ENCODE assay signal across 9 cellular contexts in the genomic region with DNA sequence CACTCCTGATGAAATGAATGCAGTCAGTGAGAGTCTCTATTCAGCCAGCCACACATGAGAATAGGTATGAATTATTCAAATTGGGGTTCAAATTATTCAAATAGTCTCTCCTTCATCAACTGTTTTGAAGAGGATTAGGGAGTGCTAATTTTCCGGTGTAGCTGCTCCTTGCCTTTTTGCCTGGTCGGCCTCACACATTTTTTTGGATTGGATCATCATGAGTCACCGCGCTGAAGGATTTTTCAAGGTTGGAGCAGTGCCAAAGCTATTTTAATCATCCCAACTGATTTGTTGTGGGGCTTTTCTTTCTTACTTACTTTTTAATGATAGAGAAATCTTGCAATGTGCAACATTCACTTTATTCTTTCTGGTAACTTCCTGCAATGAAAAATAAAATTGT. TPM values are rescaled to one million over a fixed set of nuclear protein-coding genes. Genes with fewer than 3 reads are reported as not detected.
A peak's percentile ranks its signal among the peaks of the same experiment; 100 is the strongest.
DNase-seq lines count a peak whose midpoint lies in the region; ATAC-seq and TF ChIP-seq lines count a peak whose summit lies in the region.
"Had no signal": no experiment of that assay in that cellular context is flagged by ENCODE, and none has a peak within 500 bp of the region (broad histone marks: within the 10 kb centered on the region; RNA-seq: fewer than 3 reads in every experiment).

No MANE protein-coding gene starts in this region.

- H4K5ac ChIP-seq in H9 (ENCODE audit: insufficient read length, low read depth, low read length): no peak overlapping the region

- WGBS in H9 (ENCODE audit: extremely low coverage, insufficient read length, low lambda C conversion rate): no CpG with 5 or more reads among the region's 4 CpGs
- 5% methylated on average over 4 of the region's 4 CpGs for WGBS in esophagus muscularis mucosa

- no peak overlapping the region for H2BK15ac ChIP-seq in H9 (ENCODE audit: low read depth, low read length)

- no peak for TF ChIP-seq POLR2A in esophagus muscularis mucosa (IDR thresholded peaks at IDR 0.05; ENCODE audit: low read depth)

- intact Hi-C loops in esophagus muscularis mucosa (cut with DNase I): loop anchor here (5.0 kb wide), 2 partner anchors 50 to 65 kb away; no protein-coding TSS in a partner anchor
- intact Hi-C loops in Caco-2 (cut with micrococcal nuclease; ENCODE audit: unreplicated experiment): no loop called here

- H3K9me3 ChIP-seq in H9 (ENCODE audit: control insufficient read depth, low read depth, low read length) (no peaks in the 10 kb centered on the region), esophagus muscularis mucosa (no peaks in the 10 kb centered on the region), Caco-2 (no peaks in the 10 kb centered on the region)

- H2BK5ac ChIP-seq in H9 (ENCODE audit: insufficient read length, low read length): no peak overlapping the region

- no peak overlapping the region for H2BK12ac ChIP-seq in H9 (ENCODE audit: insufficient read length, low read depth, low read length)

- POLR2A ChIA-PET in Caco-2 (lab: Charles Lee): no interaction called here
- POLR2A ChIA-PET in naive thymus-derived CD8-positive, alpha-beta T cell (lab: Charles Lee): no interaction called here

- no peaks in the 10 kb centered on the region for H3K79me1 ChIP-seq in H9 (ENCODE audit: insufficient read depth, low read depth, low read length, poor library complexity, severe bottlenecking)

- H3K36me3 ChIP-seq in esophagus muscularis mucosa: no peaks in the 10 kb centered on the region
- H3K36me3 ChIP-seq in Caco-2 (ENCODE audit: control insufficient read depth, insufficient read depth, low read length): no peaks in the 10 kb centered on the region

- no peaks in the 10 kb centered on the region; the same call in 1 of the 2 replicates for H3K79me2 ChIP-seq in H9 (ENCODE audit: insufficient read depth, low read length)

- H3K27ac Mint-ChIP-seq in H9 (peak overlapping the region in 1 of 3 experiments; percentile 22; a peak in 5 of 7 replicates), Caco-2 (ENCODE audit: unreplicated experiment) (no peak overlapping the region)
- H3K27ac Mint-ChIP-seq in activated T-cell treated with anti-CD3 and anti-CD28 coated beads, Interleukin-2, amount 50 U/mL, for 72 hours: no peak overlapping the region
- H3K27ac Mint-ChIP-seq in naive thymus-derived CD8-positive, alpha-beta T cell: no peak overlapping the region
- H3K27ac Mint-ChIP-seq: memory B cell had no signal

- H3K4me2 ChIP-seq in H9 (ENCODE audit: insufficient read depth, insufficient read length, low read length): no peak overlapping the region

- peaks cover 39% of the 10 kb centered on the region in 2 experiments for H3K4me1 Mint-ChIP-seq in H9
- H3K4me1 Mint-ChIP-seq in activated T-cell treated with anti-CD3 and anti-CD28 coated beads, Interleukin-2, amount 50 U/mL, for 72 hours (ENCODE audit: low read depth): no peaks in the 10 kb centered on the region
- no peaks in the 10 kb centered on the region for H3K4me1 Mint-ChIP-seq in Caco-2 (ENCODE audit: low read depth, unreplicated experiment)
- no peaks in the 10 kb centered on the region for H3K4me1 Mint-ChIP-seq in naive thymus-derived CD8-positive, alpha-beta T cell
- H3K4me1 Mint-ChIP-seq: memory B cell had no signal

- H3K23me2 ChIP-seq in H9 (ENCODE audit: insufficient read length, low read depth, low read length, poor library complexity, severe bottlenecking): no peaks in the 10 kb centered on the region

- no peak overlapping the region for H2BK20ac ChIP-seq in H9 (ENCODE audit: low read depth, low read length, poor library complexity, severe bottlenecking)

- no TSS peak for BruUV-seq in Caco-2 (replicated peaks; lab: Mats Ljungman, UMichigan)

- TF ChIP-seq CTCF in H9 (conservative IDR thresholded peaks at IDR 0.05) (no peak), esophagus muscularis mucosa (IDR thresholded peaks at IDR 0.05) (no peak), Caco-2 (IDR thresholded peaks at IDR 0.05; ENCODE audit: insufficient read depth in 1 of 2, low read depth in 1 of 2, low read length in 1 of 2, severe bottlenecking in 1 of 2, unreplicated experiment in 1 of 2) (no peak)

- H3K9me3 Mint-ChIP-seq in H9 (no peaks in the 10 kb centered on the region), Caco-2 (ENCODE audit: unreplicated experiment) (no peaks in the 10 kb centered on the region)
- H3K9me3 Mint-ChIP-seq in activated T-cell treated with anti-CD3 and anti-CD28 coated beads, Interleukin-2, amount 50 U/mL, for 72 hours: no peaks in the 10 kb centered on the region
- H3K9me3 Mint-ChIP-seq in naive thymus-derived CD8-positive, alpha-beta T cell: peaks cover 0 to 3% (median 0%) of the 10 kb centered on the region in 9 donors
- H3K9me3 Mint-ChIP-seq: memory B cell had no signal

- H3K4ac ChIP-seq in H9 (ENCODE audit: low read depth, low read length): no peak overlapping the region

- H3K27me3 Mint-ChIP-seq in H9 (ENCODE audit: low read depth) (no peaks in the 10 kb centered on the region), Caco-2 (ENCODE audit: insufficient read depth, unreplicated experiment) (no peaks in the 10 kb centered on the region)
- peaks cover 10% of the 10 kb centered on the region for H3K27me3 Mint-ChIP-seq in activated T-cell treated with anti-CD3 and anti-CD28 coated beads, Interleukin-2, amount 50 U/mL, for 72 hours (ENCODE audit: low read depth)
- H3K27me3 Mint-ChIP-seq in naive thymus-derived CD8-positive, alpha-beta T cell: peaks cover 0 to 22% (median 11%) of the 10 kb centered on the region in 5 donors

- H4K8ac ChIP-seq in H9 (replicated peaks; ENCODE audit: insufficient read length, low read depth, low read length): no peak overlapping the region

- ATAC-seq in activated T-cell treated with anti-CD3 and anti-CD28 coated beads, Interleukin-2, amount 50 U/mL, for 72 hours (replicated peaks in 1 of 2): no peak
- ATAC-seq in naive thymus-derived CD8-positive, alpha-beta T cell: no peak

- H3K18ac ChIP-seq in H9 (ENCODE audit: insufficient read length, low read depth, low read length): no peak overlapping the region

- H3K4me3 Mint-ChIP-seq in H9: no peak overlapping the region
- no peak overlapping the region for H3K4me3 Mint-ChIP-seq in activated T-cell treated with anti-CD3 and anti-CD28 coated beads, Interleukin-2, amount 50 U/mL, for 72 hours
- no peak overlapping the region for H3K4me3 Mint-ChIP-seq in Caco-2 (ENCODE audit: unreplicated experiment)
- H3K4me3 Mint-ChIP-seq in naive thymus-derived CD8-positive, alpha-beta T cell: no peak overlapping the region
- H3K4me3 Mint-ChIP-seq: memory B cell had no signal

- no peak for TF ChIP-seq EP300 in esophagus muscularis mucosa (IDR thresholded peaks at IDR 0.05)

- CTCF ChIA-PET in Caco-2 (lab: Charles Lee): no interaction called here

- no peak overlapping the region for H2AFZ ChIP-seq in H9 (ENCODE audit: low read length)

- H3K4me3 ChIP-seq in esophagus muscularis mucosa (peak overlapping the region in 3 of 4 donors; percentile 9 to 11 (median 10)), Caco-2 (ENCODE audit: low read depth, low read length) (no peak overlapping the region)

- H3K14ac ChIP-seq in H9 (ENCODE audit: insufficient read depth, low read length): no peak overlapping the region

- no peak overlapping the region for H2AK5ac ChIP-seq in H9 (ENCODE audit: insufficient read length, low read length)

- DNase-seq in H9 (no peak), NCI-H748 treated with DMSO at 0.1 percent for 48 hours (lab: John Stamatoyannopoulos, UW) (peak; percentile 90), esophagus muscularis mucosa (ENCODE audit: extremely low spot score) (no peak), pons (ENCODE audit: low spot score) (peak; percentile 62), Caco-2 (no peak)
- DNase-seq in activated T-cell treated with anti-CD3 and anti-CD28 coated beads, Interleukin-2, amount 50 U/mL, for 72 hours: no peak
- DNase-seq in naive thymus-derived CD8-positive, alpha-beta T cell: no peak
- DNase-seq in activated T-cell treated with anti-CD3 and anti-CD28 coated beads, Interleukin-2, amount 50 U/mL, for 1 hour: no peak

- H3K27me3 ChIP-seq in H9 (ENCODE audit: insufficient read depth, low read length) (no peaks in the 10 kb centered on the region), esophagus muscularis mucosa (no peaks in the 10 kb centered on the region), Caco-2 (replicated peaks; ENCODE audit: control insufficient read depth, insufficient read depth, low read length) (no peaks in the 10 kb centered on the region)

- no peak overlapping the region for H2BK120ac ChIP-seq in H9 (ENCODE audit: low read depth, low read length, poor library complexity, severe bottlenecking)

- H3K9ac ChIP-seq in H9 (ENCODE audit: extremely low read depth, insufficient read length, low read length): no peak overlapping the region

- H4K20me1 ChIP-seq in H9 (ENCODE audit: control insufficient read depth, insufficient read depth, insufficient read length): no peaks in the 10 kb centered on the region

- peak overlapping the region; percentile 78 for H3K27ac ChIP-seq in H9 (ENCODE audit: insufficient read length, low read depth, low read length)
- H3K27ac ChIP-seq in esophagus muscularis mucosa (replicated peaks in 1 of 4): peak overlapping the region; percentile 81 to 84 (median 82)

- no peak overlapping the region for H3T11ph ChIP-seq in H9 (ENCODE audit: low read length)

- H4K91ac ChIP-seq in H9 (ENCODE audit: insufficient read length, low read depth, low read length): no peak overlapping the region

- H3K23ac ChIP-seq in H9 (ENCODE audit: insufficient read length, low read depth, low read length): no peak overlapping the region

- H3K56ac ChIP-seq in H9 (ENCODE audit: insufficient read length, low read depth, low read length): no peak overlapping the region

- H3K36me3 Mint-ChIP-seq in H9 (ENCODE audit: insufficient read depth in 1 of 3, low read depth in 3 of 3) (no peaks in the 10 kb centered on the region), Caco-2 (ENCODE audit: insufficient read depth, unreplicated experiment) (no peaks in the 10 kb centered on the region)
- H3K36me3 Mint-ChIP-seq in activated T-cell treated with anti-CD3 and anti-CD28 coated beads, Interleukin-2, amount 50 U/mL, for 72 hours (ENCODE audit: insufficient read depth in 2 of 2): no peaks in the 10 kb centered on the region
- no peaks in the 10 kb centered on the region for H3K36me3 Mint-ChIP-seq in naive thymus-derived CD8-positive, alpha-beta T cell
- H3K36me3 Mint-ChIP-seq: memory B cell had no signal

- peaks cover 5% of the 10 kb centered on the region; the same call in 1 of the 2 replicates for H3K4me1 ChIP-seq in H9 (ENCODE audit: insufficient read depth, low read length)
- peaks cover 34 to 59% (median 54%) of the 10 kb centered on the region in 4 donors for H3K4me1 ChIP-seq in esophagus muscularis mucosa
- H3K4me1 ChIP-seq in Caco-2: no peaks in the 10 kb centered on the region

RNA-seq across cellular contexts. Expression of a gene that starts 2.4 kb away (rescaled TPM):
- total RNA-seq in H9 (2021) (25.5 and 27.8 TPM in 2 replicates), esophagus muscularis mucosa (100 to 1,000 TPM; 189 to 284 (median 242) TPM), Caco-2 (2022) (10.0 and 10.4 TPM in 2 replicates)
- total RNA-seq in activated T-cell treated with anti-CD3 and anti-CD28 coated beads, Interleukin-2, amount 50 U/mL, for 72 hours: under 1 TPM; 0.56 to 0.84 TPM
- not detected for total RNA-seq in naive thymus-derived CD8-positive, alpha-beta T cell
- not detected for polyA plus RNA-seq in naive thymus-derived CD8-positive, alpha-beta T cell

Comparison
In these comparisons a context has a peak if more than half of its experiments do, and no peak if none do; other contexts are left out.
1. DNase-seq: peak in NCI-H748 treated with DMSO at 0.1 percent for 48 hours (single experiment) and pons (single experiment); none in H9 (single experiment), esophagus muscularis mucosa (single experiment), activated T-cell treated with anti-CD3 and anti-CD28 coated beads, Interleukin-2, amount 50 U/mL, for 72 hours (0 of 2), Caco-2 (0 of 2), naive thymus-derived CD8-positive, alpha-beta T cell (0 of 10) and activated T-cell treated with anti-CD3 and anti-CD28 coated beads, Interleukin-2, amount 50 U/mL, for 1 hour (single experiment).